Comparison of ENCODE assay signal across 33 cellular contexts in the genomic region with DNA sequence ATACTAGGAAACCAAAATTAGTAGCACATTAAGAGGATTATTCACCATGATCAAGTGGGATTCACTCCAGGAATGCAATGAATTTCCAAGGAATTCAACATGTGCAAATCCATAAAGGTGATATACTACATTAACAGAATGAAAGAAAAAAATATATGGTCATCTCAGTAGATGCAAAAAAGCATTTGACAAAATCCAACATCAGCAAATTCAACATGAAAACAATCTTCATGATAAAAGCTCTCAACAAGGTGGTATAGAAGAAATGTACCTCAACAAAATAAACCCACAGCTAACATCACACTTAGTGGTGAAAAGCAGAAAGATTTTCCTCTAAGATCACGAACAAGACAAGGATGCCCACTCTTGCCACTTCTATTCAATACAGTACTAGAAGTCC.
"Had no signal": no experiment of that assay in that cellular context is flagged by ENCODE, and none has a peak within 500 bp of the region (broad histone marks: within the 10 kb centered on the region; RNA-seq: fewer than 3 reads in every experiment).

No MANE protein-coding gene starts in this region.

- DNase-seq: activated effector memory CD4-positive, alpha-beta T cell treated with anti-CD3 and anti-CD28 coated beads, Interleukin-2, amount 50 U/mL, for 16 hours; activated effector memory CD4-positive, alpha-beta T cell treated with Interleukin-2 at 50 U/mL for 16 hours; activated gamma-delta T cell; activated gamma-delta T cell treated with Interleukin-2 at 50 U/mL for 16 hours; activated naive CD4-positive, alpha-beta T cell; activated naive CD4-positive, alpha-beta T cell treated with anti-CD3 and anti-CD28 coated beads for 36 hours; activated naive CD4-positive, alpha-beta T cell treated with anti-CD3 and anti-CD28 coated beads, Interleukin-2, amount 10 ng/mL, durations not matched to agents 7 days and 5 days; activated naive CD4-positive, alpha-beta T cell treated with anti-CD3 and anti-CD28 coated beads, Interleukin-2, amount 50 U/mL, for 16 hours; activated naive CD4-positive, alpha-beta T cell treated with Interleukin-2 at 50 U/mL for 16 hours; activated naive CD8-positive, alpha-beta T cell treated with anti-CD3 and anti-CD28 coated beads for 36 hours; activated naive CD8-positive, alpha-beta T cell treated with anti-CD3 and anti-CD28 coated beads, Interleukin-2, amount 10 ng/mL, durations not matched to agents 7 days and 5 days; activated naive CD8-positive, alpha-beta T cell treated with anti-CD3 and anti-CD28 coated beads, Interleukin-2, amount 50 U/mL, for 24 hours; activated T-cell treated with anti-CD3 and anti-CD28 coated beads, Interleukin-2, amount 50 U/mL, for 24 hours; activated T-cell treated with anti-CD3 and anti-CD28 coated beads, Interleukin-2, amount 50 U/mL, for 4 hours; activated T-cell treated with anti-CD3 and anti-CD28 coated beads, Interleukin-2, amount 50 U/mL, for 48 hours; activated T-cell treated with anti-CD3 and anti-CD28 coated beads, Interleukin-2, amount 50 U/mL, for 72 hours; adrenal gland; amniotic stem cell; amygdala; anterior cingulate cortex; aorta; body of pancreas; brain microvascular endothelial cell; caudate nucleus; central memory CD4-positive, alpha-beta T cell; cerebellar nuclear complex had no signal

- H3K4me3 ChIP-seq: adrenal gland, ascending aorta, body of pancreas, breast epithelium, cardiac muscle cell had no signal

- FAIRE-seq: astrocyte, bronchial epithelial cell had no signal

- H3K9me3 ChIP-seq: adrenal gland, body of pancreas, breast epithelium had no signal

- H3K27me3 ChIP-seq: adrenal gland, ascending aorta, body of pancreas, brain microvascular endothelial cell, breast epithelium, cardiac muscle cell had no signal

- H3K4me1 ChIP-seq: adrenal gland, ascending aorta, body of pancreas, breast epithelium had no signal

- ATAC-seq: activated naive CD4-positive, alpha-beta T cell treated with anti-CD3 and anti-CD28 coated beads, Interleukin-2, amount 50 U/mL, for 72 hours; activated naive CD8-positive, alpha-beta T cell treated with anti-CD3 and anti-CD28 coated beads, Interleukin-2, amount 50 U/mL, for 24 hours; activated T-cell treated with anti-CD3 and anti-CD28 coated beads, Interleukin-2, amount 50 U/mL, for 4 hours; activated T-cell treated with anti-CD3 and anti-CD28 coated beads, Interleukin-2, amount 50 U/mL, for 72 hours; activated T-helper 17 cell treated with anti-CD3 and anti-CD28 coated beads, Interleukin-2, amount 50 U/mL, for 72 hours; body of pancreas had no signal

- H3K36me3 ChIP-seq: adrenal gland, ascending aorta, brain microvascular endothelial cell, breast epithelium, cardiac muscle cell had no signal

- H3K27ac ChIP-seq: adrenal gland, ascending aorta, body of pancreas, brain microvascular endothelial cell, breast epithelium, cardiac muscle cell had no signal
